8 cellular contexts compared by ENCODE assay signal in the genomic region with DNA sequence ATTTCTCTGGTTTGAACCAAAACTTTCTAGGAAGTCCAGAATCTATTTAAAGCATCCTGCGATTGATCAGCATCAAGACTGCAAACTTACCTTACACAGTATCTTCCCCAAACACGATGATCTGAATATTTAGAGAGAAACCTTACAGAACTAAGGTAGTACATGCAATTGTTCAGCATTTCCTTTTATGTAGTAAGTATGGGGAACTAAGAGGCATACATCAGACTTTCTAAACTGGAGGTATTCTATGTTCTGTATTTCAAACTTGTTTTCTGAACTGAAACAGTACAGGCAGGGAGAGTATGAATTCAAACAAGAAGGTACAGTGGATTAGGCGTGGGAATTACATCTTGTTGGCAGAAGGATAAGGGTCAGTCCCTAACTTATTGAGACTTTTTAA. TPM values are rescaled to one million over a fixed set of nuclear protein-coding genes. Genes with fewer than 3 reads are reported as not detected.
"Had no signal": no experiment of that assay in that cellular context is flagged by ENCODE, and none has a peak within 500 bp of the region (broad histone marks: within the 10 kb centered on the region; RNA-seq: fewer than 3 reads in every experiment).

A gene with protein sequence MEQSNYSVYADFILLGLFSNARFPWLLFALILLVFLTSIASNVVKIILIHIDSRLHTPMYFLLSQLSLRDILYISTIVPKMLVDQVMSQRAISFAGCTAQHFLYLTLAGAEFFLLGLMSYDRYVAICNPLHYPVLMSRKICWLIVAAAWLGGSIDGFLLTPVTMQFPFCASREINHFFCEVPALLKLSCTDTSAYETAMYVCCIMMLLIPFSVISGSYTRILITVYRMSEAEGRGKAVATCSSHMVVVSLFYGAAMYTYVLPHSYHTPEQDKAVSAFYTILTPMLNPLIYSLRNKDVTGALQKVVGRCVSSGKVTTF (minus strand): TSS at position 175 of the 400 bp plus-strand sequence. CDS start 4,644 bp downstream, outside the sequence.

RNA-seq across cellular contexts. Expression of the gene that starts here (rescaled TPM):
- polyA plus RNA-seq: adrenal gland, fibroblast of lung, foreskin keratinocyte, hepatocyte, liver, neural cell, sigmoid colon, stomach had no signal
